Comparison of ENCODE assay signal across 19 cellular contexts in genomic region chr17:63480192-63480784, GRCh38. TPM values are rescaled to one million over a fixed set of nuclear protein-coding genes. Genes with fewer than 3 reads are reported as not detected.
DNase-seq lines count a peak whose midpoint lies in the region; ATAC-seq and TF ChIP-seq lines count a peak whose summit lies in the region.
"Had no signal": no experiment of that assay in that cellular context is flagged by ENCODE, and none has a peak within 500 bp of the region (broad histone marks: within the 10 kb centered on the region; RNA-seq: fewer than 3 reads in every experiment).

No MANE protein-coding gene starts in this region.

- H3K9ac ChIP-seq in SK-N-SH (no peak overlapping the region), mesenchymal stem cell (ENCODE audit: low read length) (peak overlapping the region; percentile 24)
- H3K9ac ChIP-seq: GM23248 had no signal

- DNase-seq in SK-N-SH (peak; percentile 33), NCI-H69 (lab: John Stamatoyannopoulos, UW) (peak; percentile 32), mesenchymal stem cell (no peak), NCI-H1048 (lab: John Stamatoyannopoulos, UW) (no peak)
- DNase-seq in activated T-helper 1 cell treated with anti-CD3 and anti-CD28 coated beads, Interleukin-12 subunit alpha, Interleukin-12 subunit beta, Interleukin-2, Interleukin-4 antibody, amounts not matched to agents 30 ng/mL and 10 ng/mL and 1 ng/mL, durations not matched to agents 14 hours and 24 hours and 36 hours (ENCODE audit: low spot score): no peak
- DNase-seq: 8988T; ACHN; C1 segment of cervical spinal cord; Caco-2; CD8-positive, alpha-beta T cell; EL; GDM1; GM23248; KG1; Right ventricle myocardium superior had no signal

- H3K4me2 ChIP-seq in SK-N-SH (no peak overlapping the region), mesenchymal stem cell (ENCODE audit: low read length, poor library complexity, severe bottlenecking) (no peak overlapping the region)

- no peak overlapping the region for H3K4me3 Mint-ChIP-seq in activated T-helper 1 cell treated with anti-CD3 and anti-CD28 coated beads, Interleukin-12 subunit alpha, Interleukin-12 subunit beta, Interleukin-2, Interleukin-4 antibody, amounts not matched to agents 30 ng/mL and 10 ng/mL and 1 ng/mL, durations not matched to agents 14 hours and 24 hours and 36 hours
- H3K4me3 Mint-ChIP-seq: CD8-positive, alpha-beta T cell had no signal

- H4K91ac ChIP-seq in mesenchymal stem cell (ENCODE audit: low read length): no peak overlapping the region

- 86% methylated on average over 21 of the region's 21 CpGs for WGBS in SK-N-SH (ENCODE audit: low lambda C conversion rate)
- WGBS in mesenchymal stem cell: 86% methylated on average over 21 of the region's 21 CpGs

- H3K18ac ChIP-seq in mesenchymal stem cell (ENCODE audit: low read depth in 1 of 2, low read length in 2 of 2): no peak overlapping the region

- H3K79me2 ChIP-seq in SK-N-SH (ENCODE audit: insufficient read depth): no peaks in the 10 kb centered on the region

- H2AFZ ChIP-seq in SK-N-SH (ENCODE audit: low read depth): no peak overlapping the region
- H2AFZ ChIP-seq in mesenchymal stem cell (ENCODE audit: low read depth, low read length): no peak overlapping the region
- H2AFZ ChIP-seq: GM23248 had no signal

- H3K4ac ChIP-seq in mesenchymal stem cell (ENCODE audit: low read depth in 1 of 2, low read length in 2 of 2): no peak overlapping the region

- H2BK12ac ChIP-seq in mesenchymal stem cell (ENCODE audit: low read length in 2 of 2): no peak overlapping the region

- no peak overlapping the region for H2BK15ac ChIP-seq in mesenchymal stem cell (ENCODE audit: low read depth, poor library complexity, severe bottlenecking)

- CTCF ChIA-PET in SK-N-SH (lab: Yijun Ruan, JAX): interaction anchor here (0.6 to 13.7 kb wide), 15 partner anchors 7 to 214 kb away, joined by 3 to 708 read pairs (median 27); partner anchors contain the start of genes CYB561 and DCAF7

- H3K27ac Mint-ChIP-seq in activated T-helper 1 cell treated with anti-CD3 and anti-CD28 coated beads, Interleukin-12 subunit alpha, Interleukin-12 subunit beta, Interleukin-2, Interleukin-4 antibody, amounts not matched to agents 30 ng/mL and 10 ng/mL and 1 ng/mL, durations not matched to agents 14 hours and 24 hours and 36 hours: no peak overlapping the region
- H3K27ac Mint-ChIP-seq: CD8-positive, alpha-beta T cell had no signal

- H3K36me3 Mint-ChIP-seq in activated T-helper 1 cell treated with anti-CD3 and anti-CD28 coated beads, Interleukin-12 subunit alpha, Interleukin-12 subunit beta, Interleukin-2, Interleukin-4 antibody, amounts not matched to agents 30 ng/mL and 10 ng/mL and 1 ng/mL, durations not matched to agents 14 hours and 24 hours and 36 hours (ENCODE audit: low read depth): no peaks in the 10 kb centered on the region
- H3K36me3 Mint-ChIP-seq: CD8-positive, alpha-beta T cell had no signal

- TF ChIP-seq EP300 in SK-N-SH (IDR thresholded peaks at IDR 0.05; ENCODE audit: borderline replicate concordance in 1 of 2, low read depth in 1 of 2, low read length in 1 of 2): no peak

- no peak for TF ChIP-seq RAD21 in SK-N-SH (IDR thresholded peaks at IDR 0.05; ENCODE audit: low read length)

- no peak overlapping the region for H2BK120ac ChIP-seq in mesenchymal stem cell (ENCODE audit: low read depth, low read length)

- H3K9me3 ChIP-seq in SK-N-SH (no peaks in the 10 kb centered on the region), mesenchymal stem cell (ENCODE audit: control insufficient read depth, low read length) (no peaks in the 10 kb centered on the region)
- H3K9me3 ChIP-seq: Caco-2, SJSA1 had no signal

- H3K27me3 Mint-ChIP-seq in activated T-helper 1 cell treated with anti-CD3 and anti-CD28 coated beads, Interleukin-12 subunit alpha, Interleukin-12 subunit beta, Interleukin-2, Interleukin-4 antibody, amounts not matched to agents 30 ng/mL and 10 ng/mL and 1 ng/mL, durations not matched to agents 14 hours and 24 hours and 36 hours (ENCODE audit: insufficient read depth): peaks cover 23% of the 10 kb centered on the region

- no peak overlapping the region for H2AK5ac ChIP-seq in mesenchymal stem cell (ENCODE audit: low read length, severe bottlenecking)

- intact Hi-C loops in activated T-helper 1 cell treated with anti-CD3 and anti-CD28 coated beads, Interleukin-12 subunit alpha, Interleukin-12 subunit beta, Interleukin-2, Interleukin-4 antibody, amounts not matched to agents 30 ng/mL and 10 ng/mL and 1 ng/mL, durations not matched to agents 14 hours and 24 hours and 36 hours (cut with micrococcal nuclease): no loop called here

- no peaks in the 10 kb centered on the region for H3K9me2 ChIP-seq in SK-N-SH

- H3K23ac ChIP-seq in mesenchymal stem cell (ENCODE audit: low read length in 2 of 2): no peak overlapping the region

- H3K27ac ChIP-seq in SK-N-SH (ENCODE audit: low read depth in 2 of 2, low read length in 1 of 2) (peak overlapping the region in 1 of 2 experiments; percentile 84; a peak in 2 of 4 replicates), mesenchymal stem cell (ENCODE audit: low read length, poor library complexity, severe bottlenecking) (no peak overlapping the region)
- H3K27ac ChIP-seq: GM23248, SJSA1 had no signal

- H3K36me3 ChIP-seq in SK-N-SH (replicated peaks in 1 of 2; ENCODE audit: control insufficient read depth in 1 of 2, insufficient read depth in 2 of 2, low read length in 1 of 2) (peaks cover 0 to 4% of the 10 kb centered on the region in 2 experiments), mesenchymal stem cell (ENCODE audit: control insufficient read depth in 1 of 2, insufficient read depth in 2 of 2, low read depth in 1 of 2, low read length in 2 of 2) (peaks cover 0 to 54% of the 10 kb centered on the region in 2 experiments)
- H3K36me3 ChIP-seq: SJSA1 had no signal

- H3K4me1 ChIP-seq in SK-N-SH (ENCODE audit: control insufficient read depth in 1 of 2, insufficient read depth in 2 of 2, low read depth in 1 of 2, low read length in 1 of 2): peaks cover 9 to 54% of the 10 kb centered on the region in 2 experiments; a peak in 3 of 4 replicates
- peaks cover 37% of the 10 kb centered on the region for H3K4me1 ChIP-seq in mesenchymal stem cell (ENCODE audit: control insufficient read depth, insufficient read depth, low read depth, low read length)

- POLR2A ChIA-PET in SK-N-SH (lab: Yijun Ruan, JAX): interaction anchor here (0.9 to 9.6 kb wide), 11 partner anchors 11 to 121 kb away, joined by 3 to 212 read pairs (median 6); partner anchors contain the start of genes CYB561, DCAF7 and TACO1

- no peak overlapping the region for H3K14ac ChIP-seq in mesenchymal stem cell (ENCODE audit: low read length in 2 of 2)

- H2BK5ac ChIP-seq in mesenchymal stem cell (ENCODE audit: low read depth, low read length, poor library complexity, severe bottlenecking): no peak overlapping the region

- H3F3A ChIP-seq in SK-N-SH (replicated peaks; ENCODE audit: insufficient read depth): no peaks in the 10 kb centered on the region

- no peaks in the 10 kb centered on the region for H4K20me1 ChIP-seq in SK-N-SH (ENCODE audit: insufficient read depth)

- no peaks in the 10 kb centered on the region for H3K9me3 Mint-ChIP-seq in activated T-helper 1 cell treated with anti-CD3 and anti-CD28 coated beads, Interleukin-12 subunit alpha, Interleukin-12 subunit beta, Interleukin-2, Interleukin-4 antibody, amounts not matched to agents 30 ng/mL and 10 ng/mL and 1 ng/mL, durations not matched to agents 14 hours and 24 hours and 36 hours
- H3K9me3 Mint-ChIP-seq: CD8-positive, alpha-beta T cell had no signal

- no peak overlapping the region for H4K8ac ChIP-seq in mesenchymal stem cell (ENCODE audit: low read length)

- peaks cover 7% of the 10 kb centered on the region for H3K4me1 Mint-ChIP-seq in activated T-helper 1 cell treated with anti-CD3 and anti-CD28 coated beads, Interleukin-12 subunit alpha, Interleukin-12 subunit beta, Interleukin-2, Interleukin-4 antibody, amounts not matched to agents 30 ng/mL and 10 ng/mL and 1 ng/mL, durations not matched to agents 14 hours and 24 hours and 36 hours (ENCODE audit: low read depth)

- ATAC-seq in SK-N-SH treated with all-trans-retinoic acid at 6 μM for 48 hours (no peak), HG02571 (IDR thresholded peaks at IDR 0.05; ENCODE audit: unreplicated experiment) (no peak)
- ATAC-seq: CD8-positive, alpha-beta T cell; GM12878 had no signal

- H3K79me1 ChIP-seq in mesenchymal stem cell (replicated peaks; ENCODE audit: low read length, poor library complexity, severe bottlenecking): no peaks in the 10 kb centered on the region

- TF ChIP-seq CTCF in SK-N-SH (IDR thresholded peaks at IDR 0.05): no peak

- H3K27me3 ChIP-seq in SK-N-SH (ENCODE audit: insufficient read depth): no peaks in the 10 kb centered on the region
- H3K27me3 ChIP-seq in mesenchymal stem cell (ENCODE audit: control insufficient read depth in 1 of 2, insufficient read depth in 1 of 2, low read length in 2 of 2): peaks cover 0 to 45% of the 10 kb centered on the region in 2 experiments

- no peak overlapping the region for H3K4me3 ChIP-seq in SK-N-SH (ENCODE audit: low read depth in 2 of 2, low read length in 1 of 2)
- H3K4me3 ChIP-seq in mesenchymal stem cell (ENCODE audit: insufficient read depth in 1 of 2, low read depth in 1 of 2, low read length in 2 of 2): no peak overlapping the region
- H3K4me3 ChIP-seq: GM12878, GM23248, SJSA1 had no signal

RNA-seq across cellular contexts. Expression of gene ACE, which starts 3.4 kb away (rescaled TPM):
- 6.3 and 12.1 TPM in 2 replicates for polyA plus RNA-seq in SK-N-SH (2012; rRNA removed)
- 6.0 and 10.9 TPM in 2 replicates for polyA plus RNA-seq in SK-N-SH (2012; cell fraction: cytosol; rRNA removed)
- polyA plus RNA-seq in SK-N-SH (2012; cell fraction: nucleus; rRNA removed): 34.5 and 42.3 TPM in 2 replicates
- polyA plus RNA-seq in mesenchymal stem cell (2013, experiment 1 of 2): 1.8 TPM
- 1.8 TPM for polyA plus RNA-seq in mesenchymal stem cell (2013, experiment 2 of 2)
- total RNA-seq in activated T-helper 1 cell treated with anti-CD3 and anti-CD28 coated beads, Interleukin-12 subunit alpha, Interleukin-12 subunit beta, Interleukin-2, Interleukin-4 antibody, amounts not matched to agents 30 ng/mL and 10 ng/mL and 1 ng/mL, durations not matched to agents 14 hours and 24 hours and 36 hours: 0.36 and 0.59 TPM in 2 replicates
- polyA plus RNA-seq: GM12878 had no signal

RNA-seq across cellular contexts. Expression of gene CYB561, which starts 34.2 kb away (rescaled TPM):
- polyA plus RNA-seq in SK-N-SH (2012; rRNA removed): 28.3 and 38.6 TPM in 2 replicates
- polyA plus RNA-seq in SK-N-SH (2012; cell fraction: cytosol; rRNA removed): 20.6 and 28.6 TPM in 2 replicates
- 47.2 and 48.4 TPM in 2 replicates for polyA plus RNA-seq in SK-N-SH (2012; cell fraction: nucleus; rRNA removed)
- polyA plus RNA-seq in mesenchymal stem cell (2013, experiment 1 of 2): 14.4 TPM
- polyA plus RNA-seq in mesenchymal stem cell (2013, experiment 2 of 2): 15.1 TPM
- total RNA-seq in activated T-helper 1 cell treated with anti-CD3 and anti-CD28 coated beads, Interleukin-12 subunit alpha, Interleukin-12 subunit beta, Interleukin-2, Interleukin-4 antibody, amounts not matched to agents 30 ng/mL and 10 ng/mL and 1 ng/mL, durations not matched to agents 14 hours and 24 hours and 36 hours: 1.9 and 2.9 TPM in 2 replicates

RNA-seq across cellular contexts. Expression of gene KCNH6, which starts 42.9 kb away (rescaled TPM):
- polyA plus RNA-seq in SK-N-SH (2012; rRNA removed): 0.15 and 0.18 TPM in 2 replicates
- polyA plus RNA-seq in SK-N-SH (2012; cell fraction: cytosol; rRNA removed): 0.09 and 0.14 TPM in 2 replicates
- polyA plus RNA-seq in SK-N-SH (2012; cell fraction: nucleus; rRNA removed): 0.21 and 0.39 TPM in 2 replicates
- polyA plus RNA-seq in mesenchymal stem cell (2013, experiment 1 of 2): 0.04 TPM
- 0.03 TPM for polyA plus RNA-seq in mesenchymal stem cell (2013, experiment 2 of 2)
- total RNA-seq in activated T-helper 1 cell treated with anti-CD3 and anti-CD28 coated beads, Interleukin-12 subunit alpha, Interleukin-12 subunit beta, Interleukin-2, Interleukin-4 antibody, amounts not matched to agents 30 ng/mL and 10 ng/mL and 1 ng/mL, durations not matched to agents 14 hours and 24 hours and 36 hours: not detected in 2 replicates
- total RNA-seq: Caco-2; CD8-positive, alpha-beta T cell; GM12878; GM23248; Right ventricle myocardium superior; SJSA1 had no signal
- polyA plus RNA-seq: GM12878, GM23248 had no signal

Comparison
In these comparisons a context has a peak if more than half of its experiments do, and no peak if none do; other contexts are left out.
1. DNase-seq: peak in SK-N-SH (single experiment) and NCI-H69 (single experiment); none in mesenchymal stem cell (single experiment), activated T-helper 1 cell treated with anti-CD3 and anti-CD28 coated beads, Interleukin-12 subunit alpha, Interleukin-12 subunit beta, Interleukin-2, Interleukin-4 antibody, amounts not matched to agents 30 ng/mL and 10 ng/mL and 1 ng/mL, durations not matched to agents 14 hours and 24 hours and 36 hours (single experiment) and NCI-H1048 (single experiment).